In genomic region chr16:48546774-48547173, GRCh38 we compare ENCODE assay signal across 1 cellular context.
TF ChIP-seq lines count a peak whose summit lies in the region.

No MANE protein-coding gene starts in this region.

TF ChIP-seq in HepG2, 621 proteins besides CTCF, POLR2A, EP300 and RAD21 (continued from another document and continues in another):
- no peak for TF ChIP-seq HNRNPK (IDR thresholded peaks at IDR 0.05; ENCODE audit: low read depth, low read length, poor library complexity, severe bottlenecking)
- no peak for TF ChIP-seq PRPF4 (IDR thresholded peaks at IDR 0.05; ENCODE audit: low read depth, low read length, poor library complexity, severe bottlenecking)
- peak; percentile 54; the same call in 1 of the 2 replicates for TF ChIP-seq RXRB (CRISPR knock-in tag; IDR thresholded peaks at IDR 0.05; ENCODE audit: borderline replicate concordance)
- no peak for TF ChIP-seq ZBTB34 (CRISPR knock-in tag; IDR thresholded peaks at IDR 0.05)
- no peak for TF ChIP-seq ZC3H13 (CRISPR knock-in tag; IDR thresholded peaks at IDR 0.05)
- no peak for TF ChIP-seq ZNF780A (CRISPR knock-in tag; IDR thresholded peaks at IDR 0.05)
- peak; percentile 66; the same call in 1 of the 2 replicates for TF ChIP-seq AHDC1 (CRISPR knock-in tag; IDR thresholded peaks at IDR 0.05; ENCODE audit: borderline replicate concordance)
- TF ChIP-seq FOXK1 (CRISPR knock-in tag; IDR thresholded peaks at IDR 0.05; ENCODE audit: borderline replicate concordance, low read depth): peak; percentile 72; the same call in 1 of the 2 replicates
- TF ChIP-seq SMARCE1 (IDR thresholded peaks at IDR 0.05; ENCODE audit: borderline replicate concordance): no peak
- peak; percentile 68 for TF ChIP-seq NR2F6 (IDR thresholded peaks at IDR 0.05)
- peak; percentile 75 for TF ChIP-seq NR2F6 (CRISPR knock-in tag; IDR thresholded peaks at IDR 0.05)
- no peak for TF ChIP-seq ZNF850 (CRISPR knock-in tag; conservative IDR thresholded peaks at IDR 0.05)
- TF ChIP-seq THAP9 (CRISPR knock-in tag; IDR thresholded peaks at IDR 0.05; ENCODE audit: borderline replicate concordance): no peak
- TF ChIP-seq HNF1A (IDR thresholded peaks at IDR 0.05; ENCODE audit: low read depth): peak; percentile 51; the same call in 1 of the 2 replicates
- TF ChIP-seq HNF1A (CRISPR knock-in tag; IDR thresholded peaks at IDR 0.05; ENCODE audit: borderline replicate concordance): no peak
- TF ChIP-seq ZNF768 (CRISPR knock-in tag; IDR thresholded peaks at IDR 0.05): no peak
- TF ChIP-seq ZSCAN5A (CRISPR knock-in tag; IDR thresholded peaks at IDR 0.05; ENCODE audit: borderline replicate concordance): no peak
- TF ChIP-seq ZNF660 (CRISPR knock-in tag; IDR thresholded peaks at IDR 0.05; ENCODE audit: borderline replicate concordance, low read depth): no peak
- no peak for TF ChIP-seq THAP8 (CRISPR knock-in tag; IDR thresholded peaks at IDR 0.05; ENCODE audit: borderline replicate concordance)
- TF ChIP-seq ZNF3 (CRISPR knock-in tag; IDR thresholded peaks at IDR 0.05): no peak
- peak; percentile 55; the same call in 1 of the 2 replicates for TF ChIP-seq MIER3 (CRISPR knock-in tag; IDR thresholded peaks at IDR 0.05; ENCODE audit: borderline replicate concordance)
- no peak for TF ChIP-seq ZNF362 (CRISPR knock-in tag; IDR thresholded peaks at IDR 0.05; ENCODE audit: borderline replicate concordance)
- TF ChIP-seq TRIM22 (IDR thresholded peaks at IDR 0.05): no peak
- 0 out of 2 replicates have a peak, but pooled peaks have one; percentile 26 for TF ChIP-seq ZNF652 (CRISPR knock-in tag; IDR thresholded peaks at IDR 0.05; ENCODE audit: borderline replicate concordance, low read depth)
- no peak for TF ChIP-seq GABPB1 (CRISPR knock-in tag; IDR thresholded peaks at IDR 0.05)
- no peak for TF ChIP-seq ZNF574 (CRISPR knock-in tag; IDR thresholded peaks at IDR 0.05)
- no peak for TF ChIP-seq ZNF549 (CRISPR knock-in tag; IDR thresholded peaks at IDR 0.05)
- TF ChIP-seq ZNF543 (CRISPR knock-in tag; IDR thresholded peaks at IDR 0.05): no peak
- no peak for TF ChIP-seq SAFB2 (CRISPR knock-in tag; IDR thresholded peaks at IDR 0.05; ENCODE audit: borderline replicate concordance, low read depth)
